26 cellular contexts compared by ENCODE assay signal in the genomic region with DNA sequence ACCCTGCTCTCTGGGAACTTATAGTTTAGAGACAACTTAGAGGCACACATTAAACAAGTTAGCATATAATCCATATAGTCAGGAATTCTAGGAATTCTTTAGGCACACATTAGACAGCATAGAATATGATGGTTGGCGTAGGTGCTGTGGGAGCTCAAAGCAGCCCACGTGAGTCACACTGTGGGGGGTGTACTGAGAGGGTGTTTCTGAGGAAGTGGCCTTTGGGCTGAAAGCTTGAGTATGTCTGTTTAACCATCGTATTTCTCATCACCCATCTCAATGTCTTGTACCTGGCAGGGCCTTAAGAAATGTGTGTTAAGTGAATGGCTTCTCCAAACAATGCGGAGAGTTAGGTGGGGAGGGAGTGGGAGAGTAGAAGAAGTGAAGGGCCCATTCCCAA.
DNase-seq lines count a peak whose midpoint lies in the region; ATAC-seq and TF ChIP-seq lines count a peak whose summit lies in the region.
"Had no signal": no experiment of that assay in that cellular context is flagged by ENCODE, and none has a peak within 500 bp of the region (broad histone marks: within the 10 kb centered on the region; RNA-seq: fewer than 3 reads in every experiment).

No MANE protein-coding gene starts in this region.

- no peaks in the 10 kb centered on the region for H3K36me3 Mint-ChIP-seq in activated T-helper 1 cell treated with anti-CD3 and anti-CD28 coated beads, Interleukin-12 subunit alpha, Interleukin-12 subunit beta, Interleukin-2, Interleukin-4 antibody, amounts not matched to agents 30 ng/mL and 10 ng/mL and 1 ng/mL, durations not matched to agents 14 hours and 24 hours and 36 hours (ENCODE audit: low read depth)
- H3K36me3 Mint-ChIP-seq in Caco-2 (ENCODE audit: insufficient read depth, unreplicated experiment), result no peaks in the 10 kb centered on the region
- H3K36me3 Mint-ChIP-seq: activated CD4-positive, alpha-beta memory T cell treated with anti-CD3 and anti-CD28 coated beads for 36 hours; activated naive CD4-positive, alpha-beta T cell treated with anti-CD3 and anti-CD28 coated beads, Interleukin-2, amount 50 U/mL, for 24 hours; immature natural killer cell; naive thymus-derived CD8-positive, alpha-beta T cell had no signal

- DNase-seq in EH (ENCODE audit: low read depth), result peak; percentile 56
- DNase-seq in GM23248, result peak; percentile 55
- DNase-seq in activated T-helper 1 cell treated with anti-CD3 and anti-CD28 coated beads, Interleukin-12 subunit alpha, Interleukin-12 subunit beta, Interleukin-2, Interleukin-4 antibody, amounts not matched to agents 30 ng/mL and 10 ng/mL and 1 ng/mL, durations not matched to agents 14 hours and 24 hours and 36 hours (ENCODE audit: low spot score), result no peak
- no peak for DNase-seq in psoas muscle
- DNase-seq in Caco-2, result no peak
- no peak for DNase-seq in NCI-H2171 treated with DMSO at 0.1 percent for 48 hours (lab: John Stamatoyannopoulos, UW)
- DNase-seq: activated CD4-positive, alpha-beta memory T cell treated with anti-CD3 and anti-CD28 coated beads for 36 hours; activated CD4-positive, CD25-positive, alpha-beta regulatory T cell; activated CD8-positive, alpha-beta memory T cell treated with anti-CD3 and anti-CD28 coated beads, Interleukin-2, amount 50 U/mL, for 48 hours; aorta; DMS153; immature natural killer cell; left cardiac atrium; naive thymus-derived CD8-positive, alpha-beta T cell; NCI-H1092; NCI-H1694 treated with DMSO at 0.1 percent for 48 hours; NCI-H2171; RPMI8226; stimulated activated CD4-positive, alpha-beta T cell treated with anti-CD3 and anti-CD28 coated beads, Interleukin-2, amount 100 ng/mL, for 24 hours; tibial artery had no signal

- no peaks in the 10 kb centered on the region for H3K79me2 ChIP-seq in GM23248 (ENCODE audit: insufficient read depth)

- no peak overlapping the region for H2AFZ ChIP-seq in GM23248

- peaks cover 50% of the 10 kb centered on the region for H3F3A ChIP-seq in GM23248 (ENCODE audit: insufficient read depth)

- H3K4me1 Mint-ChIP-seq in activated T-helper 1 cell treated with anti-CD3 and anti-CD28 coated beads, Interleukin-12 subunit alpha, Interleukin-12 subunit beta, Interleukin-2, Interleukin-4 antibody, amounts not matched to agents 30 ng/mL and 10 ng/mL and 1 ng/mL, durations not matched to agents 14 hours and 24 hours and 36 hours (ENCODE audit: low read depth), result no peaks in the 10 kb centered on the region
- no peaks in the 10 kb centered on the region for H3K4me1 Mint-ChIP-seq in Caco-2 (ENCODE audit: low read depth, unreplicated experiment)
- H3K4me1 Mint-ChIP-seq: activated naive CD4-positive, alpha-beta T cell treated with anti-CD3 and anti-CD28 coated beads, Interleukin-2, amount 50 U/mL, for 24 hours; immature natural killer cell; naive thymus-derived CD8-positive, alpha-beta T cell had no signal

- H3K9me3 ChIP-seq in GM23248 (ENCODE audit: low read depth), result no peaks in the 10 kb centered on the region
- H3K9me3 ChIP-seq in psoas muscle, result no peaks in the 10 kb centered on the region
- no peaks in the 10 kb centered on the region for H3K9me3 ChIP-seq in Caco-2
- H3K9me3 ChIP-seq: BLaER1, SJSA1, tibial artery had no signal

- BruUV-seq in Caco-2 (replicated peaks; lab: Mats Ljungman, UMichigan), result no TSS peak

- H3K9me3 Mint-ChIP-seq in activated T-helper 1 cell treated with anti-CD3 and anti-CD28 coated beads, Interleukin-12 subunit alpha, Interleukin-12 subunit beta, Interleukin-2, Interleukin-4 antibody, amounts not matched to agents 30 ng/mL and 10 ng/mL and 1 ng/mL, durations not matched to agents 14 hours and 24 hours and 36 hours, result no peaks in the 10 kb centered on the region
- no peaks in the 10 kb centered on the region for H3K9me3 Mint-ChIP-seq in Caco-2 (ENCODE audit: unreplicated experiment)
- H3K9me3 Mint-ChIP-seq: activated CD4-positive, alpha-beta memory T cell treated with anti-CD3 and anti-CD28 coated beads for 36 hours; activated naive CD4-positive, alpha-beta T cell treated with anti-CD3 and anti-CD28 coated beads, Interleukin-2, amount 50 U/mL, for 24 hours; immature natural killer cell; naive thymus-derived CD8-positive, alpha-beta T cell had no signal

- intact Hi-C loops in activated T-helper 1 cell treated with anti-CD3 and anti-CD28 coated beads, Interleukin-12 subunit alpha, Interleukin-12 subunit beta, Interleukin-2, Interleukin-4 antibody, amounts not matched to agents 30 ng/mL and 10 ng/mL and 1 ng/mL, durations not matched to agents 14 hours and 24 hours and 36 hours (cut with micrococcal nuclease), result no loop called here
- intact Hi-C loops in psoas muscle (cut with DNase I), result no loop called here
- intact Hi-C loops in Caco-2 (cut with micrococcal nuclease; ENCODE audit: unreplicated experiment), result no loop called here

- no peaks in the 10 kb centered on the region for H3K36me3 ChIP-seq in GM23248 (ENCODE audit: low read depth)
- no peaks in the 10 kb centered on the region for H3K36me3 ChIP-seq in psoas muscle (ENCODE audit: insufficient read depth in 1 of 2, low read depth in 1 of 2)
- no peaks in the 10 kb centered on the region for H3K36me3 ChIP-seq in Caco-2 (ENCODE audit: control insufficient read depth, insufficient read depth, low read length)
- H3K36me3 ChIP-seq: BLaER1, SJSA1, tibial artery had no signal

- ATAC-seq in psoas muscle, result no peak
- no peak for ATAC-seq in HG02870 (IDR thresholded peaks at IDR 0.05; ENCODE audit: unreplicated experiment)
- ATAC-seq: left cardiac atrium; naive thymus-derived CD8-positive, alpha-beta T cell had no signal

- H3K27ac Mint-ChIP-seq in activated T-helper 1 cell treated with anti-CD3 and anti-CD28 coated beads, Interleukin-12 subunit alpha, Interleukin-12 subunit beta, Interleukin-2, Interleukin-4 antibody, amounts not matched to agents 30 ng/mL and 10 ng/mL and 1 ng/mL, durations not matched to agents 14 hours and 24 hours and 36 hours, result peak overlapping the region; percentile 10
- no peak overlapping the region for H3K27ac Mint-ChIP-seq in Caco-2 (ENCODE audit: unreplicated experiment)
- H3K27ac Mint-ChIP-seq: activated CD4-positive, alpha-beta memory T cell treated with anti-CD3 and anti-CD28 coated beads for 36 hours; activated naive CD4-positive, alpha-beta T cell treated with anti-CD3 and anti-CD28 coated beads, Interleukin-2, amount 50 U/mL, for 24 hours; immature natural killer cell; naive thymus-derived CD8-positive, alpha-beta T cell had no signal

- no peak overlapping the region for H3K4me3 Mint-ChIP-seq in activated T-helper 1 cell treated with anti-CD3 and anti-CD28 coated beads, Interleukin-12 subunit alpha, Interleukin-12 subunit beta, Interleukin-2, Interleukin-4 antibody, amounts not matched to agents 30 ng/mL and 10 ng/mL and 1 ng/mL, durations not matched to agents 14 hours and 24 hours and 36 hours
- H3K4me3 Mint-ChIP-seq in Caco-2 (ENCODE audit: unreplicated experiment), result no peak overlapping the region
- H3K4me3 Mint-ChIP-seq: activated CD4-positive, alpha-beta memory T cell treated with anti-CD3 and anti-CD28 coated beads for 36 hours; activated naive CD4-positive, alpha-beta T cell treated with anti-CD3 and anti-CD28 coated beads, Interleukin-2, amount 50 U/mL, for 24 hours; immature natural killer cell; naive thymus-derived CD8-positive, alpha-beta T cell had no signal

- H3K4me2 ChIP-seq in GM23248 (ENCODE audit: unreplicated experiment), result peak overlapping the region; percentile 26
- H3K4me2 ChIP-seq: BLaER1 had no signal

- 58 to 65% methylated on average over 4 of the region's 4 CpGs for WGBS in GM23248 (ENCODE audit: low coverage in 1 of 2, low lambda C conversion rate in 2 of 2, missing lambda C conversion rate in 2 of 2), 2 experiments
- WGBS in psoas muscle, 3 donors, result 92 to 95% (median 93%) methylated on average over 4 of the region's 4 CpGs

- H3K27me3 Mint-ChIP-seq in activated T-helper 1 cell treated with anti-CD3 and anti-CD28 coated beads, Interleukin-12 subunit alpha, Interleukin-12 subunit beta, Interleukin-2, Interleukin-4 antibody, amounts not matched to agents 30 ng/mL and 10 ng/mL and 1 ng/mL, durations not matched to agents 14 hours and 24 hours and 36 hours (ENCODE audit: insufficient read depth), result peaks cover 18% of the 10 kb centered on the region
- H3K27me3 Mint-ChIP-seq in Caco-2 (ENCODE audit: insufficient read depth, unreplicated experiment), result peaks cover 8% of the 10 kb centered on the region
- H3K27me3 Mint-ChIP-seq: activated naive CD4-positive, alpha-beta T cell treated with anti-CD3 and anti-CD28 coated beads, Interleukin-2, amount 50 U/mL, for 24 hours had no signal

- H3K4me1 ChIP-seq in GM23248 (ENCODE audit: insufficient read depth) (peaks cover 58% of the 10 kb centered on the region), psoas muscle (peaks cover 13% of the 10 kb centered on the region), Caco-2 (no peaks in the 10 kb centered on the region)

- TF ChIP-seq CTCF in psoas muscle (IDR thresholded peaks at IDR 0.05) (no peak), Caco-2 (IDR thresholded peaks at IDR 0.05; ENCODE audit: insufficient read depth in 1 of 2, low read depth in 1 of 2, low read length in 1 of 2, severe bottlenecking in 1 of 2, unreplicated experiment in 1 of 2) (no peak)

- no peaks in the 10 kb centered on the region for H3K27me3 ChIP-seq in GM23248 (replicated peaks; ENCODE audit: insufficient read depth)
- H3K27me3 ChIP-seq in psoas muscle (ENCODE audit: insufficient read depth in 3 of 3, low read length in 2 of 3), result no peaks in the 10 kb centered on the region
- no peaks in the 10 kb centered on the region for H3K27me3 ChIP-seq in Caco-2 (replicated peaks; ENCODE audit: control insufficient read depth, insufficient read depth, low read length)
- H3K27me3 ChIP-seq: SJSA1, tibial artery had no signal

- CTCF ChIA-PET in Caco-2 (lab: Charles Lee), result no interaction called here

- H3K4me3 ChIP-seq in GM23248 (no peak overlapping the region), psoas muscle (no peak overlapping the region), Caco-2 (ENCODE audit: low read depth, low read length) (no peak overlapping the region)
- H3K4me3 ChIP-seq: BLaER1, lung, SJSA1, skin epidermis, tibial artery had no signal

- H3K27ac ChIP-seq in GM23248 (peak overlapping the region; percentile 83), psoas muscle (peak overlapping the region; percentile 75)
- H3K27ac ChIP-seq: BLaER1 had no signal

- H4K20me1 ChIP-seq in GM23248 (ENCODE audit: insufficient read depth), result no peaks in the 10 kb centered on the region
- H4K20me1 ChIP-seq: BLaER1 had no signal

- no peak overlapping the region for H3K9ac ChIP-seq in GM23248
- H3K9ac ChIP-seq: BLaER1 had no signal

- no peaks in the 10 kb centered on the region for H3K9me2 ChIP-seq in GM23248 (ENCODE audit: insufficient read depth)

- in situ Hi-C loops in GM23248 (cut with MboI), result no loop called here

- POLR2A ChIA-PET in Caco-2 (lab: Charles Lee), result no interaction called here

Comparison
In these comparisons a context has a peak if more than half of its experiments do, and no peak if none do; other contexts are left out.
1. DNase-seq: peak in EH (single experiment) and GM23248 (single experiment); none in activated T-helper 1 cell treated with anti-CD3 and anti-CD28 coated beads, Interleukin-12 subunit alpha, Interleukin-12 subunit beta, Interleukin-2, Interleukin-4 antibody, amounts not matched to agents 30 ng/mL and 10 ng/mL and 1 ng/mL, durations not matched to agents 14 hours and 24 hours and 36 hours (single experiment), psoas muscle (0 of 2), Caco-2 (0 of 2) and NCI-H2171 treated with DMSO at 0.1 percent for 48 hours (single experiment).